ENCODE assay signal across 15 cellular contexts in genomic region chr1:200247513-200247912, GRCh38.
DNase-seq lines count a peak whose midpoint lies in the region; ATAC-seq, FAIRE-seq and TF ChIP-seq lines count a peak whose summit lies in the region.
"Had no signal": no experiment of that assay in that cellular context is flagged by ENCODE, and none has a peak within 500 bp of the region (broad histone marks: within the 10 kb centered on the region; RNA-seq: fewer than 3 reads in every experiment).

No MANE protein-coding gene starts in this region.

- no peak overlapping the region for H3K23ac ChIP-seq in IMR-90 (ENCODE audit: low read depth, low read length)
- H3K23ac ChIP-seq in H1 (ENCODE audit: insufficient read length): no peak overlapping the region

- H3K9ac ChIP-seq in GM23248 (no peak overlapping the region), IMR-90 (ENCODE audit: low read depth, low read length) (no peak overlapping the region), H1 (replicated peaks in 1 of 4; ENCODE audit: extremely low read depth in 1 of 4, low read depth in 3 of 4, low read length in 3 of 4) (no peak overlapping the region)
- H3K9ac ChIP-seq: BLaER1 had no signal

- 37 to 41% methylated on average over 13 of the region's 13 CpGs for WGBS in GM23248 (ENCODE audit: low coverage in 1 of 2, low lambda C conversion rate in 2 of 2, missing lambda C conversion rate in 2 of 2), 2 experiments
- no CpG with 5 or more reads among the region's 13 CpGs for WGBS in IMR-90 (ENCODE audit: extremely low coverage in 2 of 2, insufficient read length in 1 of 2), 2 experiments
- 91% methylated on average over 13 of the region's 13 CpGs; no CpG with 5 or more reads in 1 of the 2 experiments for WGBS in H1 (ENCODE audit: extremely low coverage in 1 of 2, insufficient coverage in 1 of 2, insufficient read length in 1 of 2, insufficient replicate concordance in 2 of 2, low coverage in 1 of 2, low lambda C conversion rate in 2 of 2, missing lambda C conversion rate in 1 of 2), 2 experiments

- H3K4me2 ChIP-seq in GM23248 (ENCODE audit: unreplicated experiment) (no peak overlapping the region), IMR-90 (ENCODE audit: low read depth, low read length) (no peak overlapping the region), H1 (ENCODE audit: insufficient read depth in 1 of 2, low read depth in 2 of 2, low read length in 2 of 2) (no peak overlapping the region), osteoblast (ENCODE audit: insufficient read depth, low read length) (peak overlapping the region; percentile 20)
- H3K4me2 ChIP-seq: BLaER1 had no signal

- H2BK20ac ChIP-seq in IMR-90 (ENCODE audit: low read depth, low read length) (peak overlapping the region; percentile 17; the same call in 1 of the 2 replicates), H1 (ENCODE audit: low read length) (no peak overlapping the region)

- in situ Hi-C loops in GM23248 (cut with MboI): no loop called here
- in situ Hi-C loops in IMR-90 (cut with MboI; ENCODE audit: low sequenced_read_pairs): no loop called here

- H4K5ac ChIP-seq in IMR-90 (ENCODE audit: low read depth, low read length): no peak overlapping the region
- H4K5ac ChIP-seq in H1 (ENCODE audit: insufficient read length, low read depth, low read length): no peak overlapping the region

- H2BK120ac ChIP-seq in IMR-90 (ENCODE audit: low read depth, low read length) (no peak overlapping the region), H1 (replicated peaks; ENCODE audit: low read depth, low read length) (no peak overlapping the region)

- H3K4me3 ChIP-seq in GM23248 (no peak overlapping the region), IMR-90 (ENCODE audit: insufficient read depth, low read depth, low read length) (no peak overlapping the region), H1 (ENCODE audit: extremely low read depth in 1 of 4, insufficient read depth in 2 of 4, low read depth in 3 of 4, low read length in 4 of 4) (no peak overlapping the region), osteoblast (ENCODE audit: insufficient read depth, low read length) (no peak overlapping the region)
- H3K4me3 ChIP-seq: BLaER1 had no signal

- DNase-seq in GM23248: no peak
- DNase-seq in IMR-90: no peak
- no peak for DNase-seq in H1 (ENCODE audit: low read depth in 1 of 2, low spot score in 2 of 2)
- no peak for DNase-seq in osteoblast (ENCODE audit: insufficient read length, low spot score, missing footprints)
- DNase-seq in activated naive CD4-positive, alpha-beta T cell treated with anti-CD3 and anti-CD28 coated beads, Interleukin-2, amount 50 U/mL, for 72 hours (ENCODE audit: low spot score in 2 of 2): no peak
- DNase-seq in activated CD8-positive, alpha-beta memory T cell treated with anti-CD3 and anti-CD28 coated beads, Interleukin-2, amount 50 U/mL, for 48 hours: no peak
- DNase-seq: EL, NCI-H1436 treated with DMSO at 0.1 percent for 48 hours, OCI-M1, RPMI8226, SW 1271 had no signal

- H3K4ac ChIP-seq in IMR-90 (ENCODE audit: low read depth, low read length) (no peak overlapping the region), H1 (replicated peaks; ENCODE audit: insufficient read length, low read depth, low read length) (no peak overlapping the region)

- H3K36me3 ChIP-seq in GM23248 (ENCODE audit: low read depth) (no peaks in the 10 kb centered on the region), IMR-90 (ENCODE audit: control insufficient read depth, insufficient read depth, low read length) (no peaks in the 10 kb centered on the region), H1 (ENCODE audit: control insufficient read depth in 2 of 4, insufficient read depth in 4 of 4, low read length in 3 of 4) (no peaks in the 10 kb centered on the region), osteoblast (ENCODE audit: insufficient read depth, low read length) (no peaks in the 10 kb centered on the region)
- H3K36me3 ChIP-seq: BLaER1 had no signal

- H3K79me1 ChIP-seq in IMR-90 (ENCODE audit: low read depth in 1 of 2, low read length in 2 of 2) (no peaks in the 10 kb centered on the region), H1 (ENCODE audit: low read depth, low read length) (no peaks in the 10 kb centered on the region)

- no peak overlapping the region for H2BK12ac ChIP-seq in H1 (ENCODE audit: low read depth, low read length)

- 0 out of 2 replicates have a peak, but pooled peaks cover 11% of the 10 kb centered on the region for H3F3A ChIP-seq in GM23248 (ENCODE audit: insufficient read depth)

- CTCF ChIA-PET in IMR-90 (lab: Yijun Ruan, JAX) (no interaction called here), H1 (lab: Charles Lee; ENCODE audit: partially characterized antibody) (interaction anchor here (1.5 kb wide), 1 partner anchor 15 kb away, joined by 5 read pairs; no protein-coding TSS in a partner anchor)

- TF ChIP-seq RAD21 in IMR-90 (IDR thresholded peaks at IDR 0.05; ENCODE audit: low read length): no peak
- TF ChIP-seq RAD21 in H1 (IDR thresholded peaks at IDR 0.05 in 1 of 2, conservative IDR thresholded peaks at IDR 0.05 in 1 of 2; ENCODE audit: low read depth in 2 of 2, low read length in 2 of 2): no peak

- no peak overlapping the region for H3K18ac ChIP-seq in IMR-90 (ENCODE audit: low read depth, low read length)
- H3K18ac ChIP-seq in H1 (ENCODE audit: extremely low read depth, low read length): no peak overlapping the region

- peaks cover 15% of the 10 kb centered on the region for H3K4me1 ChIP-seq in GM23248 (ENCODE audit: insufficient read depth)
- H3K4me1 ChIP-seq in IMR-90 (ENCODE audit: control insufficient read depth, insufficient read depth, low read length): peaks cover 6% of the 10 kb centered on the region; the same call in 1 of the 2 replicates
- H3K4me1 ChIP-seq in H1 (replicated peaks in 1 of 4; ENCODE audit: control insufficient read depth in 3 of 4, insufficient read depth in 4 of 4, low read length in 3 of 4): peaks cover 0 to 3% (median 0%) of the 10 kb centered on the region in 4 experiments; a peak in 2 of 7 replicates
- H3K4me1 ChIP-seq in osteoblast (ENCODE audit: insufficient read depth, low read length): no peaks in the 10 kb centered on the region

- dilution Hi-C loops in IMR-90 (cut with HindIII; ENCODE audit: low sequenced_read_pairs, unreplicated experiment): no loop called here

- no peak overlapping the region for H4K91ac ChIP-seq in IMR-90 (ENCODE audit: insufficient read depth, low read depth, low read length)
- H4K91ac ChIP-seq in H1 (replicated peaks; ENCODE audit: insufficient read length, low read length): no peak overlapping the region

- intact Hi-C loops in IMR-90 (cut with micrococcal nuclease): no loop called here

- TF ChIP-seq POLR2A in IMR-90 (IDR thresholded peaks at IDR 0.05; ENCODE audit: low read depth, low read length) (no peak), H1 (IDR thresholded peaks at IDR 0.05; ENCODE audit: control extremely low read depth in 1 of 2, low read depth in 2 of 2, low read length in 2 of 2) (no peak)

- POLR2A ChIA-PET in IMR-90 (lab: Charles Lee; ENCODE audit: unreplicated experiment): no interaction called here
- POLR2A ChIA-PET in H1 (lab: Charles Lee; ENCODE audit: partially characterized antibody): no interaction called here

- H3K9me3 ChIP-seq in GM23248 (ENCODE audit: low read depth) (no peaks in the 10 kb centered on the region), IMR-90 (ENCODE audit: control insufficient read depth, insufficient read depth, low read length) (no peaks in the 10 kb centered on the region), H1 (ENCODE audit: insufficient read depth in 2 of 2, low read depth in 1 of 2, low read length in 1 of 2) (no peaks in the 10 kb centered on the region), osteoblast (ENCODE audit: low read depth, low read length) (no peaks in the 10 kb centered on the region)
- H3K9me3 ChIP-seq: BLaER1 had no signal

- no peaks in the 10 kb centered on the region for H3K9me2 ChIP-seq in GM23248 (ENCODE audit: insufficient read depth)

- no peaks in the 10 kb centered on the region for H3K9me3 Mint-ChIP-seq in activated naive CD4-positive, alpha-beta T cell treated with anti-CD3 and anti-CD28 coated beads, Interleukin-2, amount 50 U/mL, for 72 hours
- H3K9me3 Mint-ChIP-seq: T-helper 2 cell treated with Interferon-gamma antibody and Interleukin-4, amounts not matched to agents 5 μg/mL and 100 μg/mL, for 36 hours had no signal

- peak overlapping the region; percentile 59 for H2AFZ ChIP-seq in GM23248
- H2AFZ ChIP-seq in IMR-90 (replicated peaks; ENCODE audit: low read length, poor library complexity): no peak overlapping the region
- H2AFZ ChIP-seq in H1 (ENCODE audit: low read length): 0 out of 2 replicates have a peak overlapping the region, but pooled peaks have one; percentile 45
- H2AFZ ChIP-seq in osteoblast (ENCODE audit: low read length): peak overlapping the region; percentile 56

- ATAC-seq in IMR-90 (ENCODE audit: low read depth): no peak
- ATAC-seq in GM21390 (IDR thresholded peaks at IDR 0.05; ENCODE audit: unreplicated experiment): no peak
- ATAC-seq in activated naive CD4-positive, alpha-beta T cell treated with anti-CD3 and anti-CD28 coated beads, Interleukin-2, amount 50 U/mL, for 72 hours: no peak
- ATAC-seq: HCT116 had no signal

- no peak overlapping the region for H3K27ac Mint-ChIP-seq in activated naive CD4-positive, alpha-beta T cell treated with anti-CD3 and anti-CD28 coated beads, Interleukin-2, amount 50 U/mL, for 72 hours
- H3K27ac Mint-ChIP-seq: T-helper 2 cell treated with Interferon-gamma antibody and Interleukin-4, amounts not matched to agents 5 μg/mL and 100 μg/mL, for 36 hours had no signal

- TF ChIP-seq EP300 in H1 (IDR thresholded peaks at IDR 0.05; ENCODE audit: borderline replicate concordance in 1 of 2, low read depth in 2 of 2, low read length in 2 of 2): no peak

- no peak overlapping the region for H2AK9ac ChIP-seq in IMR-90 (replicated peaks; ENCODE audit: low read depth, low read length, poor library complexity)

- no peak overlapping the region for H2BK15ac ChIP-seq in IMR-90 (ENCODE audit: low read depth, low read length)
- no peak overlapping the region for H2BK15ac ChIP-seq in H1 (ENCODE audit: low read length)

- H3K14ac ChIP-seq in IMR-90 (replicated peaks; ENCODE audit: low read depth, low read length) (no peak overlapping the region), H1 (ENCODE audit: insufficient read length) (no peak overlapping the region)

- H4K20me1 ChIP-seq in GM23248 (ENCODE audit: insufficient read depth) (no peaks in the 10 kb centered on the region), IMR-90 (ENCODE audit: insufficient read depth, low read length) (no peaks in the 10 kb centered on the region), H1 (replicated peaks in 1 of 2; ENCODE audit: control insufficient read depth in 1 of 2, insufficient read depth in 2 of 2, low read length in 2 of 2) (no peaks in the 10 kb centered on the region), osteoblast (ENCODE audit: insufficient read depth, low read length) (no peaks in the 10 kb centered on the region)
- H4K20me1 ChIP-seq: BLaER1 had no signal

- no peak for FAIRE-seq in H1 (lab: Jason Lieb, UNC)

- no peak overlapping the region for H2AK5ac ChIP-seq in IMR-90 (ENCODE audit: low read depth, low read length)
- no peak overlapping the region for H2AK5ac ChIP-seq in H1 (ENCODE audit: low read depth, low read length)

- H3K36me3 Mint-ChIP-seq in activated naive CD4-positive, alpha-beta T cell treated with anti-CD3 and anti-CD28 coated beads, Interleukin-2, amount 50 U/mL, for 72 hours: no peaks in the 10 kb centered on the region

- H3K79me2 ChIP-seq in GM23248 (ENCODE audit: insufficient read depth) (no peaks in the 10 kb centered on the region), H1 (ENCODE audit: control insufficient read depth in 1 of 2, insufficient read depth in 2 of 2, low read length in 2 of 2) (no peaks in the 10 kb centered on the region), osteoblast (ENCODE audit: insufficient read depth, low read length) (no peaks in the 10 kb centered on the region)

- no TSS peak for BruUV-seq in IMR-90 (replicated peaks; lab: Mats Ljungman, UMichigan)

- 0 out of 4 replicates have a peak overlapping the region, but pooled peaks of 1 of the 2 experiments have one; percentile 4 for H4K8ac ChIP-seq in IMR-90 (ENCODE audit: low read depth in 2 of 2, low read length in 2 of 2)
- H4K8ac ChIP-seq in H1 (ENCODE audit: extremely low read depth, insufficient read depth, low read length): peak overlapping the region; percentile 25; the same call in 1 of the 2 replicates

- H3K56ac ChIP-seq in IMR-90 (ENCODE audit: extremely low read depth, insufficient read depth, low read length) (no peak overlapping the region), H1 (replicated peaks; ENCODE audit: insufficient read length, low read depth, low read length) (no peak overlapping the region)

- TF ChIP-seq CTCF in IMR-90 (conservative IDR thresholded peaks at IDR 0.05; ENCODE audit: low read depth, low read length) (no peak), H1 (IDR thresholded peaks at IDR 0.05; ENCODE audit: control extremely low read depth in 1 of 3, insufficient read depth in 1 of 3, low read depth in 1 of 3, low read length in 3 of 3) (no peak), osteoblast (IDR thresholded peaks at IDR 0.05; ENCODE audit: extremely low read depth, low read depth, low read length) (no peak)

- peaks cover 7% of the 10 kb centered on the region for H3K9me1 ChIP-seq in IMR-90 (ENCODE audit: insufficient read depth, low read length)

- H3K23me2 ChIP-seq in H1 (ENCODE audit: low read depth, low read length): no peaks in the 10 kb centered on the region

- H3K27me3 ChIP-seq in GM23248 (replicated peaks; ENCODE audit: insufficient read depth) (no peaks in the 10 kb centered on the region), IMR-90 (ENCODE audit: control insufficient read depth, insufficient read depth, low read length) (no peaks in the 10 kb centered on the region), H1 (replicated peaks in 1 of 4; ENCODE audit: control insufficient read depth in 3 of 4, extremely low read depth in 1 of 4, insufficient read depth in 3 of 4, low read length in 3 of 4) (no peaks in the 10 kb centered on the region), osteoblast (ENCODE audit: insufficient read depth, low read length) (no peaks in the 10 kb centered on the region)
- H3K27me3 ChIP-seq: BLaER1 had no signal

- H3K27ac ChIP-seq in GM23248 (no peak overlapping the region), IMR-90 (ENCODE audit: insufficient read depth, low read length) (no peak overlapping the region), H1 (ENCODE audit: low read depth, low read length) (no peak overlapping the region), osteoblast (ENCODE audit: low read depth, low read length) (no peak overlapping the region)
- H3K27ac ChIP-seq: BLaER1 had no signal

- H2BK5ac ChIP-seq in IMR-90 (ENCODE audit: low read depth, low read length, poor library complexity, severe bottlenecking) (no peak overlapping the region), H1 (ENCODE audit: low read depth, low read length) (no peak overlapping the region)
